Comparison of ENCODE assay signal across 8 cellular contexts in genomic region chr6:129936329-129937165, GRCh38.
DNase-seq lines count a peak whose midpoint lies in the region; ATAC-seq, FAIRE-seq and TF ChIP-seq lines count a peak whose summit lies in the region.

No MANE protein-coding gene starts in this region.

- no peaks in the 10 kb centered on the region for H3K9me3 Mint-ChIP-seq in naive B cell

- H3K4me1 ChIP-seq in endothelial cell of umbilical vein (ENCODE audit: control insufficient read depth, extremely low read depth, insufficient read depth, low read length): peaks cover 2% of the 10 kb centered on the region

- no peak overlapping the region for H3K4me3 Mint-ChIP-seq in naive B cell

- peaks cover 10 to 37% (median 16%) of the 10 kb centered on the region in 3 donors for H3K27me3 Mint-ChIP-seq in naive B cell

- no peaks in the 10 kb centered on the region for H3K36me3 Mint-ChIP-seq in naive B cell

- TF ChIP-seq POLR2A in H54 (IDR thresholded peaks at IDR 0.05; ENCODE audit: low read depth, low read length) (no peak), endothelial cell of umbilical vein (IDR thresholded peaks at IDR 0.05; ENCODE audit: low read depth, low read length) (no peak)

- H2AFZ ChIP-seq in endothelial cell of umbilical vein (ENCODE audit: low read depth, low read length): peak overlapping the region; percentile 99

- peak in 1 of 2 donors; percentile 33 for ATAC-seq in naive B cell (ENCODE audit: low read depth in 2 of 2)

- no TSS peak for BruUV-seq in endothelial cell of umbilical vein (replicated peaks; lab: Mats Ljungman, UMichigan)

- TF ChIP-seq CTCF in VCaP (conservative IDR thresholded peaks at IDR 0.05) (peak; percentile 79), endothelial cell of umbilical vein (IDR thresholded peaks at IDR 0.05; ENCODE audit: extremely low read depth in 1 of 2, insufficient read depth in 1 of 2, low read depth in 1 of 2, low read length in 2 of 2) (peak; percentile 39 to 56)

- H3K4me2 ChIP-seq in endothelial cell of umbilical vein (ENCODE audit: insufficient read depth, low read length): peak overlapping the region; percentile 70

- CTCF ChIA-PET in endothelial cell of umbilical vein (lab: Charles Lee): interaction anchor here (0.6 to 1.1 kb wide), 17 partner anchors 9 to 443 kb away, joined by 3 to 16 read pairs (median 3); no protein-coding TSS in a partner anchor

- H3K27ac ChIP-seq in VCaP: no peak overlapping the region
- no peak overlapping the region for H3K27ac ChIP-seq in endothelial cell of umbilical vein (ENCODE audit: insufficient read depth, low read depth, low read length)

- DNase-seq in SIG-M5 treated with dmso at 0.1 percent for 504 hours (lab: John Stamatoyannopoulos, UW; ENCODE audit: unreplicated experiment) (peak; percentile 17), SIG-M5 (lab: John Stamatoyannopoulos, UW) (no peak), H54 (ENCODE audit: insufficient read length, low spot score) (no peak), NCI-H146 (lab: John Stamatoyannopoulos, UW) (peak; percentile 76), endothelial cell of umbilical vein (ENCODE audit: low read depth, low spot score) (peak; percentile 73), naive B cell (peak; percentile 28), NCI-H187 treated with DMSO at 0.1 percent for 48 hours (lab: John Stamatoyannopoulos, UW) (no peak)

- H3K4me3 ChIP-seq in endothelial cell of umbilical vein (replicated peaks in 1 of 3; ENCODE audit: insufficient read depth in 1 of 3, low read depth in 1 of 3, low read length in 3 of 3): peak overlapping the region in 1 of 3 experiments; percentile 30

- peak overlapping the region in 1 of 6 donors; percentile 65 for H3K27ac Mint-ChIP-seq in naive B cell

- H3K79me2 ChIP-seq in endothelial cell of umbilical vein (ENCODE audit: control insufficient read depth, insufficient read depth, low read length): no peaks in the 10 kb centered on the region

- dilution Hi-C loops in endothelial cell of umbilical vein (cut with MboI; ENCODE audit: extremely low pct_ligation_motif_present, low sequenced_read_pairs): no loop called here

- H3K9me1 ChIP-seq in endothelial cell of umbilical vein (replicated peaks; ENCODE audit: control insufficient read depth, extremely low read depth, insufficient read depth, low read length): no peaks in the 10 kb centered on the region

- H3K27me3 ChIP-seq in endothelial cell of umbilical vein (ENCODE audit: control insufficient read depth in 2 of 2, insufficient read depth in 2 of 2, low read length in 2 of 2): no peaks in the 10 kb centered on the region

- intact Hi-C loops in endothelial cell of umbilical vein (cut with micrococcal nuclease): loop anchor here (1.0 to 5.0 kb wide), 5 partner anchors 42 to 437 kb away; no protein-coding TSS in a partner anchor

- POLR2A ChIA-PET in endothelial cell of umbilical vein (lab: Charles Lee): no interaction called here

- FAIRE-seq in H54 (lab: Jason Lieb, UNC) (peak; percentile 70), endothelial cell of umbilical vein (lab: Jason Lieb, UNC) (peak; percentile 86)

- H3K4me1 Mint-ChIP-seq in naive B cell: peaks cover 0 to 3% (median 2%) of the 10 kb centered on the region in 3 donors

- no peaks in the 10 kb centered on the region for H3K36me3 ChIP-seq in endothelial cell of umbilical vein (ENCODE audit: control insufficient read depth in 2 of 2, extremely low read depth in 1 of 2, insufficient read depth in 2 of 2, low read length in 2 of 2)

- no peaks in the 10 kb centered on the region for H3K9me3 ChIP-seq in endothelial cell of umbilical vein (replicated peaks; ENCODE audit: control insufficient read depth, insufficient read depth, low read length)

- no peaks in the 10 kb centered on the region for H4K20me1 ChIP-seq in endothelial cell of umbilical vein (replicated peaks; ENCODE audit: control insufficient read depth, extremely low read depth, insufficient read depth, low read length)

- no peak overlapping the region for H3K9ac ChIP-seq in endothelial cell of umbilical vein (replicated peaks; ENCODE audit: extremely low read depth, insufficient read depth, low read length)

TF ChIP-seq in endothelial cell of umbilical vein, 7 proteins besides CTCF, POLR2A, EP300 and RAD21:
- TF ChIP-seq FOS (IDR thresholded peaks at IDR 0.05; ENCODE audit: borderline replicate concordance, insufficient read depth, low read length) (peak; percentile 26), MAX (IDR thresholded peaks at IDR 0.05; ENCODE audit: insufficient read depth, insufficient read length) (peak; percentile 55), EZH2 (IDR thresholded peaks at IDR 0.05; ENCODE audit: borderline replicate concordance, low read depth, low read length, severe bottlenecking) (no peak)
TF ChIP-seq in endothelial cell of umbilical vein: peak in this region for 2.

Comparison
In these comparisons a context has a peak if more than half of its experiments do, and no peak if none do; other contexts are left out.
1. DNase-seq: peak in SIG-M5 treated with dmso at 0.1 percent for 504 hours (single experiment), NCI-H146 (single experiment), endothelial cell of umbilical vein (single experiment) and naive B cell (single experiment); none in SIG-M5 (single experiment), H54 (single experiment) and NCI-H187 treated with DMSO at 0.1 percent for 48 hours (single experiment).